In the genomic region with DNA sequence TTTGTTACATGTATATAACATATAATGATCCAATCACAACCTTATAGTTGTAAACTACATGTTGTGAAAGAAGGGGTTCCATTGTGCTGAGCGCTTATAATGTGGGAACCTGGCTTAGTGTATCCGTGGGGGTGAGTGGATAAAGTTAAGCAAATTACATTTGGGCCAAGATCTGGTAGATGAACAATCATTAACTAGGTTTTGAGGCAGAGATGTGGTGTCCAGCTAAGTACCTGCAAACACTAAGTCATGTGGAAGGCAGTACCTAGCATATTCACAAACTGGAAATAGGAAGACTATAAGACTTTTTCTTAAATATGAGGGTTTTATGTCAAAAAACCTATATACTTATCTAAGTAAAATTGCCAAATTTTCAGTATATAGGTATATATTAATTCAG, we compare ENCODE assay signal across 31 cellular contexts.
"Had no signal": no experiment of that assay in that cellular context is flagged by ENCODE, and none has a peak within 500 bp of the region (broad histone marks: within the 10 kb centered on the region; RNA-seq: fewer than 3 reads in every experiment).

No MANE protein-coding gene starts in this region.

- H3K4me3 ChIP-seq: SJCRH30, SK-N-MC had no signal

- ATAC-seq: activated CD8-positive, alpha-beta T cell treated with anti-CD3 and anti-CD28 coated beads for 36 hours; activated T-cell treated with anti-CD3 and anti-CD28 coated beads, Interleukin-2, amount 50 U/mL, for 72 hours; activated T-helper 17 cell treated with anti-CD3 and anti-CD28 coated beads, Interleukin-2, amount 50 U/mL, for 72 hours; Panc1 had no signal

- H3K36me3 Mint-ChIP-seq: activated naive CD8-positive, alpha-beta T cell treated with anti-CD3 and anti-CD28 coated beads for 36 hours had no signal

- DNase-seq: activated CD4-positive, alpha-beta T cell treated with anti-CD3 and anti-CD28 coated beads for 1 hour; activated CD4-positive, alpha-beta T cell treated with anti-CD3 and anti-CD28 coated beads, Interleukin-2, amount 10 ng/mL, durations not matched to agents 24 days and 14 days; activated CD4-positive, alpha-beta T cell treated with anti-CD3 and anti-CD28 coated beads, Interleukin-2, amount 50 U/mL, for 4 hours; activated CD4-positive, CD25-positive, alpha-beta regulatory T cell; activated CD8-positive, alpha-beta T cell treated with anti-CD3 and anti-CD28 coated beads for 36 hours; activated effector memory CD4-positive, alpha-beta T cell treated with anti-CD3 and anti-CD28 coated beads, Interleukin-2, amount 50 U/mL, for 16 hours; activated naive CD4-positive, alpha-beta T cell; activated naive CD4-positive, alpha-beta T cell treated with anti-CD3 and anti-CD28 coated beads, Interleukin-2, amount 50 U/mL, for 16 hours; activated naive CD8-positive, alpha-beta T cell treated with anti-CD3 and anti-CD28 coated beads for 36 hours; activated T-cell treated with anti-CD3 and anti-CD28 coated beads, Interleukin-2, amount 50 U/mL, for 1 hour; activated T-cell treated with anti-CD3 and anti-CD28 coated beads, Interleukin-2, amount 50 U/mL, for 72 hours; amniotic stem cell; aorta; brain microvascular endothelial cell; central memory CD4-positive, alpha-beta T cell; NCI-H1092 treated with DMSO at 0.1 percent for 48 hours; NCI-H1417; NCI-H146; NCI-H187; NCI-H2029 treated with DMSO at 0.1 percent for 48 hours; NCI-H2107; NCI-H2171; NCI-H446; NCI-H510A treated with DMSO at 0.1 percent for 48 hours; SHP77; SJCRH30; T1000; WERI-Rb-1 had no signal

- H3K9me3 Mint-ChIP-seq: activated CD4-positive, alpha-beta T cell treated with anti-CD3 and anti-CD28 coated beads, Interleukin-2, amount 10 ng/mL, durations not matched to agents 24 days and 14 days; activated CD8-positive, alpha-beta T cell treated with anti-CD3 and anti-CD28 coated beads for 36 hours; activated naive CD8-positive, alpha-beta T cell treated with anti-CD3 and anti-CD28 coated beads for 36 hours; activated T-cell treated with anti-CD3 and anti-CD28 coated beads, Interleukin-2, amount 50 U/mL, for 72 hours; activated T-helper 17 cell treated with anti-CD3 and anti-CD28 coated beads, Interleukin-2, amount 50 U/mL, for 72 hours had no signal

- H3K36me3 ChIP-seq: brain microvascular endothelial cell, SJCRH30, WERI-Rb-1 had no signal

- H3K27ac ChIP-seq: brain microvascular endothelial cell, SJCRH30, SK-N-MC, WERI-Rb-1 had no signal

- H3K27me3 Mint-ChIP-seq: activated CD8-positive, alpha-beta T cell treated with anti-CD3 and anti-CD28 coated beads for 36 hours; activated naive CD8-positive, alpha-beta T cell treated with anti-CD3 and anti-CD28 coated beads for 36 hours; activated T-helper 17 cell treated with anti-CD3 and anti-CD28 coated beads, Interleukin-2, amount 50 U/mL, for 72 hours had no signal

- H3K4me3 Mint-ChIP-seq: activated CD4-positive, alpha-beta T cell treated with anti-CD3 and anti-CD28 coated beads, Interleukin-2, amount 10 ng/mL, durations not matched to agents 24 days and 14 days; activated CD8-positive, alpha-beta T cell treated with anti-CD3 and anti-CD28 coated beads for 36 hours; activated naive CD8-positive, alpha-beta T cell treated with anti-CD3 and anti-CD28 coated beads for 36 hours; activated T-cell treated with anti-CD3 and anti-CD28 coated beads, Interleukin-2, amount 50 U/mL, for 72 hours; activated T-helper 17 cell treated with anti-CD3 and anti-CD28 coated beads, Interleukin-2, amount 50 U/mL, for 72 hours had no signal

- H3K4me1 ChIP-seq: SJCRH30 had no signal

- H3K9me3 ChIP-seq: SJCRH30 had no signal

- H3K4me1 Mint-ChIP-seq: activated CD4-positive, alpha-beta T cell treated with anti-CD3 and anti-CD28 coated beads, Interleukin-2, amount 10 ng/mL, durations not matched to agents 24 days and 14 days; activated naive CD8-positive, alpha-beta T cell treated with anti-CD3 and anti-CD28 coated beads for 36 hours; activated T-helper 17 cell treated with anti-CD3 and anti-CD28 coated beads, Interleukin-2, amount 50 U/mL, for 72 hours had no signal

- H3K27ac Mint-ChIP-seq: activated CD4-positive, alpha-beta T cell treated with anti-CD3 and anti-CD28 coated beads, Interleukin-2, amount 10 ng/mL, durations not matched to agents 24 days and 14 days; activated CD8-positive, alpha-beta T cell treated with anti-CD3 and anti-CD28 coated beads for 36 hours; activated naive CD8-positive, alpha-beta T cell treated with anti-CD3 and anti-CD28 coated beads for 36 hours; activated T-cell treated with anti-CD3 and anti-CD28 coated beads, Interleukin-2, amount 50 U/mL, for 72 hours; activated T-helper 17 cell treated with anti-CD3 and anti-CD28 coated beads, Interleukin-2, amount 50 U/mL, for 72 hours had no signal
